1 cellular context compared by ENCODE assay signal in the genomic region with DNA sequence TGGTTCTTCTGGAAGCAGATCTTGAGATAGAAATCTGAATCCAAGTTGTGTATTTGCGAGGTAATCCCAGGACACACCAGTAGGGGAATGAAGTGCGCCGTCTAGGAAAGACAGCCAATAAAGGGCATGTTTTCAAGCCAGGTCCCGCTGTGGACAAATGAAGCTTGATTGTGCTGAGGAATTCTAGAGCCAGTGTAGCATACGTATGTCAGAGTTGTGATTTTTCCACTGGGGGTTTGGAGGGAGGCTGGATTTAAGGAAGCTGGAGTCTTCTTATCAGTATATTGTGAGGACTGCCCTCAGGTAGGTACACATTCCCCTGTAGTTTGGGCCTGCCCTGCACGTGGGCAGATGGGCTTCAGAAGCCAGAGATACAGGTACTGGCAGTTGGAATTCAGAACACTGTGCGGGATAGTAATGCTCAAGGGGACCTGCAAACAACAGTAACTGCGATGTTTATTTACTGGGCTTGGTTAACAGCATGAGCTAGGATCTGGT.
TF ChIP-seq lines count a peak whose summit lies in the region.

No MANE protein-coding gene starts in this region.

TF ChIP-seq in GM23338, 12 proteins besides CTCF, POLR2A, EP300 and RAD21:
- TF ChIP-seq, protein P1, sequence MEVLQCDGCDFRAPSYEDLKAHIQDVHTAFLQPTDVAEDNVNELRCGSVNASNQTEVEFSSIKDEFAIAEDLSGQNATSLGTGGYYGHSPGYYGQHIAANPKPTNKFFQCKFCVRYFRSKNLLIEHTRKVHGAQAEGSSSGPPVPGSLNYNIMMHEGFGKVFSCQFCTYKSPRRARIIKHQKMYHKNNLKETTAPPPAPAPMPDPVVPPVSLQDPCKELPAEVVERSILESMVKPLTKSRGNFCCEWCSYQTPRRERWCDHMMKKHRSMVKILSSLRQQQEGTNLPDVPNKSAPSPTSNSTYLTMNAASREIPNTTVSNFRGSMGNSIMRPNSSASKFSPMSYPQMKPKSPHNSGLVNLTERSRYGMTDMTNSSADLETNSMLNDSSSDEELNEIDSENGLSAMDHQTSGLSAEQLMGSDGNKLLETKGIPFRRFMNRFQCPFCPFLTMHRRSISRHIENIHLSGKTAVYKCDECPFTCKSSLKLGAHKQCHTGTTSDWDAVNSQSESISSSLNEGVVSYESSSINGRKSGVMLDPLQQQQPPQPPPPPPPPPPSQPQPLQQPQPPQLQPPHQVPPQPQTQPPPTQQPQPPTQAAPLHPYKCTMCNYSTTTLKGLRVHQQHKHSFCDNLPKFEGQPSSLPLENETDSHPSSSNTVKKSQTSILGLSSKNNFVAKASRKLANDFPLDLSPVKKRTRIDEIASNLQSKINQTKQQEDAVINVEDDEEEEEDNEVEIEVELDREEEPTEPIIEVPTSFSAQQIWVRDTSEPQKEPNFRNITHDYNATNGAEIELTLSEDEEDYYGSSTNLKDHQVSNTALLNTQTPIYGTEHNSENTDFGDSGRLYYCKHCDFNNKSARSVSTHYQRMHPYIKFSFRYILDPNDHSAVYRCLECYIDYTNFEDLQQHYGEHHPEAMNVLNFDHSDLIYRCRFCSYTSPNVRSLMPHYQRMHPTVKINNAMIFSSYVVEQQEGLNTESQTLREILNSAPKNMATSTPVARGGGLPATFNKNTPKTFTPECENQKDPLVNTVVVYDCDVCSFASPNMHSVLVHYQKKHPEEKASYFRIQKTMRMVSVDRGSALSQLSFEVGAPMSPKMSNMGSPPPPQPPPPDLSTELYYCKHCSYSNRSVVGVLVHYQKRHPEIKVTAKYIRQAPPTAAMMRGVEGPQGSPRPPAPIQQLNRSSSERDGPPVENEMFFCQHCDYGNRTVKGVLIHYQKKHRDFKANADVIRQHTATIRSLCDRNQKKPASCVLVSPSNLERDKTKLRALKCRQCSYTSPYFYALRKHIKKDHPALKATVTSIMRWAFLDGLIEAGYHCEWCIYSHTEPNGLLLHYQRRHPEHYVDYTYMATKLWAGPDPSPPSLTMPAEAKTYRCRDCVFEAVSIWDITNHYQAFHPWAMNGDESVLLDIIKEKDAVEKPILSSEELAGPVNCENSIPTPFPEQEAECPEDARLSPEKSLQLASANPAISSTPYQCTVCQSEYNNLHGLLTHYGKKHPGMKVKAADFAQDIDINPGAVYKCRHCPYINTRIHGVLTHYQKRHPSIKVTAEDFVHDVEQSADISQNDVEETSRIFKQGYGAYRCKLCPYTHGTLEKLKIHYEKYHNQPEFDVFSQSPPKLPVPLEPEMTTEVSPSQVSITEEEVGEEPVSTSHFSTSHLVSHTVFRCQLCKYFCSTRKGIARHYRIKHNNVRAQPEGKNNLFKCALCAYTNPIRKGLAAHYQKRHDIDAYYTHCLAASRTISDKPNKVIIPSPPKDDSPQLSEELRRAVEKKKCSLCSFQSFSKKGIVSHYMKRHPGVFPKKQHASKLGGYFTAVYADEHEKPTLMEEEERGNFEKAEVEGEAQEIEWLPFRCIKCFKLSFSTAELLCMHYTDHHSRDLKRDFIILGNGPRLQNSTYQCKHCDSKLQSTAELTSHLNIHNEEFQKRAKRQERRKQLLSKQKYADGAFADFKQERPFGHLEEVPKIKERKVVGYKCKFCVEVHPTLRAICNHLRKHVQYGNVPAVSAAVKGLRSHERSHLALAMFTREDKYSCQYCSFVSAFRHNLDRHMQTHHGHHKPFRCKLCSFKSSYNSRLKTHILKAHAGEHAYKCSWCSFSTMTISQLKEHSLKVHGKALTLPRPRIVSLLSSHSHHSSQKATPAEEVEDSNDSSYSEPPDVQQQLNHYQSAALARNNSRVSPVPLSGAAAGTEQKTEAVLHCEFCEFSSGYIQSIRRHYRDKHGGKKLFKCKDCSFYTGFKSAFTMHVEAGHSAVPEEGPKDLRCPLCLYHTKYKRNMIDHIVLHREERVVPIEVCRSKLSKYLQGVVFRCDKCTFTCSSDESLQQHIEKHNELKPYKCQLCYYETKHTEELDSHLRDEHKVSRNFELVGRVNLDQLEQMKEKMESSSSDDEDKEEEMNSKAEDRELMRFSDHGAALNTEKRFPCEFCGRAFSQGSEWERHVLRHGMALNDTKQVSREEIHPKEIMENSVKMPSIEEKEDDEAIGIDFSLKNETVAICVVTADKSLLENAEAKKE (CRISPR knock-in tag; IDR thresholded peaks at IDR 0.05), result no peak
- TF ChIP-seq EZH2phosphoT487 (IDR thresholded peaks at IDR 0.05; ENCODE audit: unreplicated experiment), result no peak
- TF ChIP-seq ETS1 (IDR thresholded peaks at IDR 0.05), result no peak
- no peak for TF ChIP-seq POLR2AphosphoS5 (IDR thresholded peaks at IDR 0.05; ENCODE audit: low read depth)
- no peak for TF ChIP-seq ZNF114 (CRISPR knock-in tag; IDR thresholded peaks at IDR 0.05)
- TF ChIP-seq STAT1 (IDR thresholded peaks at IDR 0.05; ENCODE audit: unreplicated experiment), result no peak
- TF ChIP-seq JUNB (IDR thresholded peaks at IDR 0.05; ENCODE audit: unreplicated experiment), result no peak
- TF ChIP-seq NANOG (IDR thresholded peaks at IDR 0.05; ENCODE audit: borderline replicate concordance), result no peak
- no peak for TF ChIP-seq CREB1 (CRISPR knock-in tag; IDR thresholded peaks at IDR 0.05; ENCODE audit: low read depth)
- no peak for TF ChIP-seq ZNF331 (CRISPR knock-in tag; IDR thresholded peaks at IDR 0.05; ENCODE audit: low read depth)
- no peak for TF ChIP-seq EZH2 (IDR thresholded peaks at IDR 0.05; ENCODE audit: low read depth, unreplicated experiment)
- TF ChIP-seq, protein P2, sequence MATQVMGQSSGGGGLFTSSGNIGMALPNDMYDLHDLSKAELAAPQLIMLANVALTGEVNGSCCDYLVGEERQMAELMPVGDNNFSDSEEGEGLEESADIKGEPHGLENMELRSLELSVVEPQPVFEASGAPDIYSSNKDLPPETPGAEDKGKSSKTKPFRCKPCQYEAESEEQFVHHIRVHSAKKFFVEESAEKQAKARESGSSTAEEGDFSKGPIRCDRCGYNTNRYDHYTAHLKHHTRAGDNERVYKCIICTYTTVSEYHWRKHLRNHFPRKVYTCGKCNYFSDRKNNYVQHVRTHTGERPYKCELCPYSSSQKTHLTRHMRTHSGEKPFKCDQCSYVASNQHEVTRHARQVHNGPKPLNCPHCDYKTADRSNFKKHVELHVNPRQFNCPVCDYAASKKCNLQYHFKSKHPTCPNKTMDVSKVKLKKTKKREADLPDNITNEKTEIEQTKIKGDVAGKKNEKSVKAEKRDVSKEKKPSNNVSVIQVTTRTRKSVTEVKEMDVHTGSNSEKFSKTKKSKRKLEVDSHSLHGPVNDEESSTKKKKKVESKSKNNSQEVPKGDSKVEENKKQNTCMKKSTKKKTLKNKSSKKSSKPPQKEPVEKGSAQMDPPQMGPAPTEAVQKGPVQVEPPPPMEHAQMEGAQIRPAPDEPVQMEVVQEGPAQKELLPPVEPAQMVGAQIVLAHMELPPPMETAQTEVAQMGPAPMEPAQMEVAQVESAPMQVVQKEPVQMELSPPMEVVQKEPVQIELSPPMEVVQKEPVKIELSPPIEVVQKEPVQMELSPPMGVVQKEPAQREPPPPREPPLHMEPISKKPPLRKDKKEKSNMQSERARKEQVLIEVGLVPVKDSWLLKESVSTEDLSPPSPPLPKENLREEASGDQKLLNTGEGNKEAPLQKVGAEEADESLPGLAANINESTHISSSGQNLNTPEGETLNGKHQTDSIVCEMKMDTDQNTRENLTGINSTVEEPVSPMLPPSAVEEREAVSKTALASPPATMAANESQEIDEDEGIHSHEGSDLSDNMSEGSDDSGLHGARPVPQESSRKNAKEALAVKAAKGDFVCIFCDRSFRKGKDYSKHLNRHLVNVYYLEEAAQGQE (IDR thresholded peaks at IDR 0.05; ENCODE audit: unreplicated experiment), result no peak
